Comparison of ENCODE assay signal across 9 cellular contexts in genomic region chr9:104746798-104747197, GRCh38. TPM values are rescaled to one million over a fixed set of nuclear protein-coding genes. Genes with fewer than 3 reads are reported as not detected.
DNase-seq lines count a peak whose midpoint lies in the region; ATAC-seq and TF ChIP-seq lines count a peak whose summit lies in the region.
"Had no signal": no experiment of that assay in that cellular context is flagged by ENCODE, and none has a peak within 500 bp of the region (broad histone marks: within the 10 kb centered on the region; RNA-seq: fewer than 3 reads in every experiment).

No MANE protein-coding gene starts in this region.

- POLR2A ChIA-PET in activated CD8-positive, alpha-beta T cell treated with anti-CD3 and anti-CD28 coated beads for 36 hours (lab: Charles Lee) = interaction anchor here (0.9 kb wide), 1 partner anchor 14 kb away, joined by 3 read pairs; no protein-coding TSS in a partner anchor

- H3K4me1 ChIP-seq in stomach smooth muscle (ENCODE audit: control insufficient read depth, insufficient read depth, low read length) = no peaks in the 10 kb centered on the region

- H3K9ac ChIP-seq in stomach smooth muscle (ENCODE audit: low read length in 2 of 2) = peak overlapping the region; percentile 68 to 80

- peaks cover 22% of the 10 kb centered on the region for H3K4me1 Mint-ChIP-seq in T-helper 1 cell treated with Interleukin-12 subunit alpha and Interleukin-12 subunit beta and Interleukin-4 antibody, amounts not matched to agents 30 μg/mL and 1 μg/mL, for 36 hours (ENCODE audit: low read depth)
- H3K4me1 Mint-ChIP-seq in activated CD8-positive, alpha-beta T cell treated with anti-CD3 and anti-CD28 coated beads for 36 hours (ENCODE audit: low read depth) = peaks cover 10% of the 10 kb centered on the region

- in situ Hi-C loops in GM13977 (cut with MboI; ENCODE audit: low pct_unique_long_range_greater_than_20kb, low sequenced_read_pairs, unreplicated experiment) = no loop called here

- DNase-seq in T-helper 1 cell (no peak), cerebellar nuclear complex (lab: John Stamatoyannopoulos, UW) (no peak), GM13977 (ENCODE audit: low spot score) (no peak)
- DNase-seq in activated CD8-positive, alpha-beta T cell treated with anti-CD3 and anti-CD28 coated beads for 36 hours = no peak

- H3K9me3 Mint-ChIP-seq in T-helper 1 cell treated with Interleukin-12 subunit alpha and Interleukin-12 subunit beta and Interleukin-4 antibody, amounts not matched to agents 30 μg/mL and 1 μg/mL, for 36 hours = no peaks in the 10 kb centered on the region
- H3K9me3 Mint-ChIP-seq in activated CD8-positive, alpha-beta T cell treated with anti-CD3 and anti-CD28 coated beads for 36 hours = no peaks in the 10 kb centered on the region

- H3K27ac ChIP-seq in stomach smooth muscle (ENCODE audit: low read length) = no peak overlapping the region

- CTCF ChIA-PET in activated CD8-positive, alpha-beta T cell treated with anti-CD3 and anti-CD28 coated beads for 36 hours (lab: Charles Lee) = interaction anchor here (0.6 to 1.5 kb wide), 4 partner anchors 9 to 180 kb away, joined by 3 to 6 read pairs (median 3); no protein-coding TSS in a partner anchor

- no peak for TF ChIP-seq CTCF in activated CD8-positive, alpha-beta T cell treated with anti-CD3 and anti-CD28 coated beads for 36 hours (IDR thresholded peaks at IDR 0.05)
- TF ChIP-seq CTCF in GM13977 (IDR thresholded peaks at IDR 0.05; ENCODE audit: extremely low read depth, insufficient read depth, missing control alignments) = no peak

- no peak for ATAC-seq in activated CD8-positive, alpha-beta T cell treated with anti-CD3 and anti-CD28 coated beads for 36 hours
- ATAC-seq in HG03108 (IDR thresholded peaks at IDR 0.05; ENCODE audit: unreplicated experiment) = no peak

- intact Hi-C loops in activated CD8-positive, alpha-beta T cell treated with anti-CD3 and anti-CD28 coated beads for 36 hours (cut with micrococcal nuclease) = no loop called here

- peak overlapping the region; percentile 97 for H3K27ac Mint-ChIP-seq in T-helper 1 cell treated with Interleukin-12 subunit alpha and Interleukin-12 subunit beta and Interleukin-4 antibody, amounts not matched to agents 30 μg/mL and 1 μg/mL, for 36 hours
- H3K27ac Mint-ChIP-seq in activated CD8-positive, alpha-beta T cell treated with anti-CD3 and anti-CD28 coated beads for 36 hours = peak overlapping the region; percentile 99

- H3K9me3 ChIP-seq in iPS-18c (ENCODE audit: control insufficient read depth, insufficient read depth, low read length) (no peaks in the 10 kb centered on the region), stomach smooth muscle (ENCODE audit: control insufficient read depth in 2 of 2, low read length in 2 of 2) (no peaks in the 10 kb centered on the region)

- H3K4me3 ChIP-seq in iPS-18c (ENCODE audit: insufficient read depth, low read depth, low read length) (peak overlapping the region; percentile 88; the same call in 1 of the 2 replicates), stomach smooth muscle (ENCODE audit: low read length in 2 of 2) (peak overlapping the region; percentile 83 to 93)

- peak overlapping the region; percentile 95 for H3K4me3 Mint-ChIP-seq in T-helper 1 cell treated with Interleukin-12 subunit alpha and Interleukin-12 subunit beta and Interleukin-4 antibody, amounts not matched to agents 30 μg/mL and 1 μg/mL, for 36 hours
- peak overlapping the region; percentile 88 for H3K4me3 Mint-ChIP-seq in activated CD8-positive, alpha-beta T cell treated with anti-CD3 and anti-CD28 coated beads for 36 hours

- H3K36me3 ChIP-seq in stomach smooth muscle (ENCODE audit: control insufficient read depth in 2 of 2, insufficient read depth in 2 of 2, low read length in 2 of 2) = no peaks in the 10 kb centered on the region

- no peaks in the 10 kb centered on the region for H3K27me3 ChIP-seq in stomach smooth muscle (ENCODE audit: control insufficient read depth in 1 of 2, insufficient read depth in 2 of 2, low read length in 2 of 2)

- H3K27me3 Mint-ChIP-seq in T-helper 1 cell treated with Interleukin-12 subunit alpha and Interleukin-12 subunit beta and Interleukin-4 antibody, amounts not matched to agents 30 μg/mL and 1 μg/mL, for 36 hours (ENCODE audit: low read depth) = no peaks in the 10 kb centered on the region
- H3K27me3 Mint-ChIP-seq in activated CD8-positive, alpha-beta T cell treated with anti-CD3 and anti-CD28 coated beads for 36 hours = no peaks in the 10 kb centered on the region

- peaks cover 10% of the 10 kb centered on the region for H3K36me3 Mint-ChIP-seq in T-helper 1 cell treated with Interleukin-12 subunit alpha and Interleukin-12 subunit beta and Interleukin-4 antibody, amounts not matched to agents 30 μg/mL and 1 μg/mL, for 36 hours (ENCODE audit: low read depth)
- H3K36me3 Mint-ChIP-seq in activated CD8-positive, alpha-beta T cell treated with anti-CD3 and anti-CD28 coated beads for 36 hours (ENCODE audit: low read depth) = peaks cover 4% of the 10 kb centered on the region

RNA-seq across cellular contexts. Expression of gene NIPSNAP3A, which starts 0.7 kb away (rescaled TPM):
- 10 to 100 TPM; 12.2 to 12.4 TPM for total RNA-seq in activated CD8-positive, alpha-beta T cell treated with anti-CD3 and anti-CD28 coated beads for 36 hours

RNA-seq across cellular contexts. Expression of gene NIPSNAP3B, which starts 17.1 kb away (rescaled TPM):
- under 1 TPM; 0.45 to 0.63 TPM for total RNA-seq in activated CD8-positive, alpha-beta T cell treated with anti-CD3 and anti-CD28 coated beads for 36 hours

RNA-seq across cellular contexts. Expression of gene OR13D1, which starts 52.5 kb away (rescaled TPM):
- total RNA-seq in activated CD8-positive, alpha-beta T cell treated with anti-CD3 and anti-CD28 coated beads for 36 hours = not detected
- total RNA-seq: Daoy had no signal
